ENCODE assay signal across 9 cellular contexts in genomic region chr4:185566972-185567749, GRCh38. TPM values are rescaled to one million over a fixed set of nuclear protein-coding genes. Genes with fewer than 3 reads are reported as not detected.
DNase-seq lines count a peak whose midpoint lies in the region; ATAC-seq, FAIRE-seq and TF ChIP-seq lines count a peak whose summit lies in the region.
"Had no signal": no experiment of that assay in that cellular context is flagged by ENCODE, and none has a peak within 500 bp of the region (broad histone marks: within the 10 kb centered on the region; RNA-seq: fewer than 3 reads in every experiment).

No MANE protein-coding gene starts in this region.

- H3K27ac Mint-ChIP-seq in activated CD4-positive, alpha-beta T cell treated with anti-CD3 and anti-CD28 coated beads, Interleukin-2, amount 10 ng/mL, durations not matched to agents 7 days and 5 days: no peak overlapping the region

- H3K4me3 Mint-ChIP-seq in activated CD4-positive, alpha-beta T cell treated with anti-CD3 and anti-CD28 coated beads, Interleukin-2, amount 10 ng/mL, durations not matched to agents 7 days and 5 days: no peak overlapping the region

- H3K79me2 ChIP-seq in keratinocyte (ENCODE audit: control insufficient read depth, insufficient read depth, low read length): no peaks in the 10 kb centered on the region

- H3K27me3 Mint-ChIP-seq in activated CD4-positive, alpha-beta T cell treated with anti-CD3 and anti-CD28 coated beads, Interleukin-2, amount 10 ng/mL, durations not matched to agents 7 days and 5 days: peaks cover 6% of the 10 kb centered on the region

- ATAC-seq in HG03108 (IDR thresholded peaks at IDR 0.05; ENCODE audit: unreplicated experiment) (no peak), HG03175 (IDR thresholded peaks at IDR 0.05; ENCODE audit: unreplicated experiment) (no peak)

- H3K36me3 Mint-ChIP-seq in activated CD4-positive, alpha-beta T cell treated with anti-CD3 and anti-CD28 coated beads, Interleukin-2, amount 10 ng/mL, durations not matched to agents 7 days and 5 days (ENCODE audit: low read depth): no peaks in the 10 kb centered on the region

- no peak overlapping the region for H3K4me2 ChIP-seq in keratinocyte (ENCODE audit: control insufficient read depth, extremely low read depth, insufficient read depth, low read depth, low read length)

- intact Hi-C loops in sigmoid colon (cut with DNase I): loop anchor here (2.0 kb wide), 1 partner anchor 32 kb away; the partner anchor contains the start of gene PDLIM3

- no peak for TF ChIP-seq POLR2A in sigmoid colon (IDR thresholded peaks at IDR 0.05)

- H3K9me3 ChIP-seq in keratinocyte (ENCODE audit: control insufficient read depth, low read depth, low read length) (no peaks in the 10 kb centered on the region), sigmoid colon (no peaks in the 10 kb centered on the region)

- H2AFZ ChIP-seq in keratinocyte (ENCODE audit: control insufficient read depth, low read length): peak overlapping the region; percentile 85

- no peaks in the 10 kb centered on the region for H3K4me1 Mint-ChIP-seq in activated CD4-positive, alpha-beta T cell treated with anti-CD3 and anti-CD28 coated beads, Interleukin-2, amount 10 ng/mL, durations not matched to agents 7 days and 5 days

- H3K36me3 ChIP-seq in keratinocyte (ENCODE audit: control insufficient read depth in 2 of 2, extremely low read depth in 1 of 2, insufficient read depth in 2 of 2, low read length in 2 of 2): no peaks in the 10 kb centered on the region
- no peaks in the 10 kb centered on the region for H3K36me3 ChIP-seq in sigmoid colon

- peak; percentile 26 for FAIRE-seq in keratinocyte (lab: Jason Lieb, UNC)

- DNase-seq in G401 (ENCODE audit: low spot score): peak; percentile 45
- DNase-seq in caudate nucleus (lab: John Stamatoyannopoulos, UW): peak in 3 of 61 donors; percentile 16 to 26 (median 22)
- no peak for DNase-seq in keratinocyte (ENCODE audit: low read depth, low spot score)
- peak; percentile 68 for DNase-seq in sigmoid colon
- no peak for DNase-seq in activated CD4-positive, alpha-beta T cell treated with anti-CD3 and anti-CD28 coated beads, Interleukin-2, amount 10 ng/mL, durations not matched to agents 7 days and 5 days
- no peak for DNase-seq in SIG-M5 treated with dmso at 0.1 percent for 504 hours (lab: John Stamatoyannopoulos, UW; ENCODE audit: unreplicated experiment)
- DNase-seq: activated effector memory CD4-positive, alpha-beta T cell treated with Interleukin-2 at 50 U/mL for 16 hours had no signal

- H3K9me3 Mint-ChIP-seq in activated CD4-positive, alpha-beta T cell treated with anti-CD3 and anti-CD28 coated beads, Interleukin-2, amount 10 ng/mL, durations not matched to agents 7 days and 5 days: peaks cover 6% of the 10 kb centered on the region

- no peaks in the 10 kb centered on the region for H3K27me3 ChIP-seq in keratinocyte (ENCODE audit: control insufficient read depth, extremely low read depth, insufficient read depth, low read length)
- no peaks in the 10 kb centered on the region for H3K27me3 ChIP-seq in sigmoid colon

- CTCF ChIA-PET in activated CD4-positive, alpha-beta T cell treated with anti-CD3 and anti-CD28 coated beads, Interleukin-2, amount 10 ng/mL, durations not matched to agents 7 days and 5 days (lab: Charles Lee): no interaction called here

- POLR2A ChIA-PET in activated CD4-positive, alpha-beta T cell treated with anti-CD3 and anti-CD28 coated beads, Interleukin-2, amount 10 ng/mL, durations not matched to agents 7 days and 5 days (lab: Charles Lee): no interaction called here

- in situ Hi-C loops in G401 (cut with HindIII; ENCODE audit: low sequenced_read_pairs): no loop called here

- H3K27ac ChIP-seq in caudate nucleus (ENCODE audit: low read depth, low read length) (peak overlapping the region; percentile 93), keratinocyte (ENCODE audit: control insufficient read depth, insufficient read depth, low read length) (no peak overlapping the region), sigmoid colon (peak overlapping the region; percentile 83 to 91 (median 88))

- H3K4me3 ChIP-seq in keratinocyte (ENCODE audit: control insufficient read depth in 2 of 3, extremely low read depth in 1 of 3, insufficient read depth in 2 of 3, low read depth in 1 of 3, low read length in 3 of 3): no peak overlapping the region
- peak overlapping the region in 1 of 4 donors; percentile 0 for H3K4me3 ChIP-seq in sigmoid colon

- peak in 3 of 4 donors; percentile 5 to 81 (median 11) for TF ChIP-seq EP300 in sigmoid colon (IDR thresholded peaks at IDR 0.05)

- no peak for TF ChIP-seq CTCF in keratinocyte (optimal IDR thresholded peaks at IDR 0.05 in 1 of 3, IDR thresholded peaks at IDR 0.05 in 1 of 3, conservative IDR thresholded peaks at IDR 0.05 in 1 of 3; ENCODE audit: extremely low read depth in 1 of 3, insufficient read depth in 2 of 3, low read length in 3 of 3)
- no peak for TF ChIP-seq CTCF in sigmoid colon (IDR thresholded peaks at IDR 0.05)

- WGBS in sigmoid colon, 2 donors: 74 to 85% methylated on average over 14 of the region's 14 CpGs

- no peaks in the 10 kb centered on the region for H4K20me1 ChIP-seq in keratinocyte (ENCODE audit: control insufficient read depth, extremely low read depth, insufficient read depth, low read length)

- H3K9ac ChIP-seq in keratinocyte (ENCODE audit: control insufficient read depth, extremely low read depth, insufficient read depth, low read length): no peak overlapping the region

- dilution Hi-C loops in keratinocyte (cut with MboI; ENCODE audit: extremely low pct_ligation_motif_present, low sequenced_read_pairs): no loop called here

- H3K4me1 ChIP-seq in keratinocyte (ENCODE audit: control insufficient read depth, extremely low read depth, insufficient read depth, low read length): peaks cover 4% of the 10 kb centered on the region
- H3K4me1 ChIP-seq in sigmoid colon: peaks cover 0 to 57% (median 53%) of the 10 kb centered on the region in 4 donors

- H3K9me1 ChIP-seq in keratinocyte (ENCODE audit: control insufficient read depth, extremely low read depth, insufficient read depth, low read length): no peaks in the 10 kb centered on the region

RNA-seq across cellular contexts. Expression of gene PDLIM3, which starts 31.9 kb away (rescaled TPM):
- 9.5 and 15.7 TPM in 2 replicates for total RNA-seq in G401 (2014; rRNA removed; shearing (Covaris generic))
- polyA plus RNA-seq in keratinocyte (0.08 TPM in 1 of 3 replicates, not detected in the others), sigmoid colon (10 to 100 TPM in 2 of 3 donors, 1 to 10 TPM in 1; 7.9 to 24.5 (median 17.4) TPM)
- 0.24 TPM for polyA plus RNA-seq in keratinocyte (2011; ENCODE audit: low read depth)
- polyA plus RNA-seq in keratinocyte (2011; cell fraction: cytosol; rRNA removed): not detected in 2 replicates
- 0.03 TPM in 1 of 2 replicates, not detected in the other for polyA plus RNA-seq in keratinocyte (2011; cell fraction: nucleus; rRNA removed)
- polyA plus RNA-seq in keratinocyte (2012; ENCODE audit: low replicate concordance): 0.41 TPM in 1 of 2 replicates, not detected in the other
- polyA minus RNA-seq in keratinocyte: not detected in 3 replicates
- not detected for polyA minus RNA-seq in keratinocyte (2011; cell fraction: cytosol; rRNA and poly(A)+ RNA removed)
- not detected in 2 replicates for polyA minus RNA-seq in keratinocyte (2011; cell fraction: nucleus; rRNA and poly(A)+ RNA removed)
- total RNA-seq in sigmoid colon: 100 to 1,000 TPM; 568 to 907 (median 820) TPM
- total RNA-seq in activated CD4-positive, alpha-beta T cell treated with anti-CD3 and anti-CD28 coated beads, Interleukin-2, amount 10 ng/mL, durations not matched to agents 7 days and 5 days: not detected

Comparison
In these comparisons a context has a peak if more than half of its experiments do, and no peak if none do; other contexts are left out.
1. DNase-seq: peak in G401 (single experiment) and sigmoid colon (single experiment); none in keratinocyte (single experiment), activated CD4-positive, alpha-beta T cell treated with anti-CD3 and anti-CD28 coated beads, Interleukin-2, amount 10 ng/mL, durations not matched to agents 7 days and 5 days (single experiment) and SIG-M5 treated with dmso at 0.1 percent for 504 hours (single experiment).
2. RNA of gene PDLIM3, which starts 31.9 kb away (total RNA-seq): 568 to 907 TPM in sigmoid colon; 9.5 to 15.7 TPM in G401 and not detected in activated CD4-positive, alpha-beta T cell treated with anti-CD3 and anti-CD28 coated beads, Interleukin-2, amount 10 ng/mL, durations not matched to agents 7 days and 5 days; every median in the first group is over 10 times any median in the second.